In the genomic region with DNA sequence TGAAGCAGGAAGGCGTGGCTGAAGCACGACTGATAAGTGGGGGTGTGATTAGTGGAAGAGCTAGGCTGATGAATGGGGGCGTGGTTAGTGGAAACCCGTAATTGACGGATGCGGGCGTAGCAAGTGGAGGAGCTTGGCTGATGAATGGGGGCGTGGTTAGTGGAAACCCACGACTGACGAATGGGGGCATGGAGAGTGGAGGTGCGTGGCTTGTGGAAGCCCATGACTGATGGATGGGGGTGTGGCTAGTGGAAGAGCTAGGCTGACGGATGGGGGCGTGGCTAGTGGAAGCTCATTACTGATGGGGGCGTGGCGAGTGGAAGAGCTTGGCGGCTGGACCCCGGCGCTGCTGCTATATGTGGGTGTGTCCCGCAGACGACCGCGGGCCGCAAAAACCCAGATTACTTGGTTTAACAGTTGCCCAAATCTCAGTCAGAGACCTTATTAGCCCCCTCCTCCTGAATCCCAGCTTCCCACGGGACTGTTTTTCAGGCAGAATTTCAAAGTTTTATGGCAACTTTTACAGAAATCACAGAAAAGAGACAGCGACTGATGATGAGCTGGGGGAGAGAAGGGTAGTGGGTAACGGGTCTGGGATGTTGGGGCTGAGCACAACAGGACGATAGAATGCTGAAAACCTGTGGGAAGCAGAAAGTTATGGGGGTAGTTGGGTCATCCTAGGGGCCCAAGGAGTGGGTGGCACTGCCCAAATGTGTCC, we compare ENCODE assay signal across 1 cellular context.
A peak's percentile ranks its signal among the peaks of the same experiment; 100 is the strongest.
TF ChIP-seq lines count a peak whose summit lies in the region.

No MANE protein-coding gene starts in this region.

TF ChIP-seq in K562, 482 proteins besides CTCF, POLR2A, EP300 and RAD21 (continued from another document and continues in another):
- no peak for TF ChIP-seq CCNT2 (IDR thresholded peaks at IDR 0.05; ENCODE audit: borderline replicate concordance, extremely low read depth, insufficient read length, low read depth, low read length)
- TF ChIP-seq, protein P1, sequence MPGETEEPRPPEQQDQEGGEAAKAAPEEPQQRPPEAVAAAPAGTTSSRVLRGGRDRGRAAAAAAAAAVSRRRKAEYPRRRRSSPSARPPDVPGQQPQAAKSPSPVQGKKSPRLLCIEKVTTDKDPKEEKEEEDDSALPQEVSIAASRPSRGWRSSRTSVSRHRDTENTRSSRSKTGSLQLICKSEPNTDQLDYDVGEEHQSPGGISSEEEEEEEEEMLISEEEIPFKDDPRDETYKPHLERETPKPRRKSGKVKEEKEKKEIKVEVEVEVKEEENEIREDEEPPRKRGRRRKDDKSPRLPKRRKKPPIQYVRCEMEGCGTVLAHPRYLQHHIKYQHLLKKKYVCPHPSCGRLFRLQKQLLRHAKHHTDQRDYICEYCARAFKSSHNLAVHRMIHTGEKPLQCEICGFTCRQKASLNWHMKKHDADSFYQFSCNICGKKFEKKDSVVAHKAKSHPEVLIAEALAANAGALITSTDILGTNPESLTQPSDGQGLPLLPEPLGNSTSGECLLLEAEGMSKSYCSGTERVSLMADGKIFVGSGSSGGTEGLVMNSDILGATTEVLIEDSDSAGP (CRISPR knock-in tag; IDR thresholded peaks at IDR 0.05), result no peak
- TF ChIP-seq, protein P2, sequence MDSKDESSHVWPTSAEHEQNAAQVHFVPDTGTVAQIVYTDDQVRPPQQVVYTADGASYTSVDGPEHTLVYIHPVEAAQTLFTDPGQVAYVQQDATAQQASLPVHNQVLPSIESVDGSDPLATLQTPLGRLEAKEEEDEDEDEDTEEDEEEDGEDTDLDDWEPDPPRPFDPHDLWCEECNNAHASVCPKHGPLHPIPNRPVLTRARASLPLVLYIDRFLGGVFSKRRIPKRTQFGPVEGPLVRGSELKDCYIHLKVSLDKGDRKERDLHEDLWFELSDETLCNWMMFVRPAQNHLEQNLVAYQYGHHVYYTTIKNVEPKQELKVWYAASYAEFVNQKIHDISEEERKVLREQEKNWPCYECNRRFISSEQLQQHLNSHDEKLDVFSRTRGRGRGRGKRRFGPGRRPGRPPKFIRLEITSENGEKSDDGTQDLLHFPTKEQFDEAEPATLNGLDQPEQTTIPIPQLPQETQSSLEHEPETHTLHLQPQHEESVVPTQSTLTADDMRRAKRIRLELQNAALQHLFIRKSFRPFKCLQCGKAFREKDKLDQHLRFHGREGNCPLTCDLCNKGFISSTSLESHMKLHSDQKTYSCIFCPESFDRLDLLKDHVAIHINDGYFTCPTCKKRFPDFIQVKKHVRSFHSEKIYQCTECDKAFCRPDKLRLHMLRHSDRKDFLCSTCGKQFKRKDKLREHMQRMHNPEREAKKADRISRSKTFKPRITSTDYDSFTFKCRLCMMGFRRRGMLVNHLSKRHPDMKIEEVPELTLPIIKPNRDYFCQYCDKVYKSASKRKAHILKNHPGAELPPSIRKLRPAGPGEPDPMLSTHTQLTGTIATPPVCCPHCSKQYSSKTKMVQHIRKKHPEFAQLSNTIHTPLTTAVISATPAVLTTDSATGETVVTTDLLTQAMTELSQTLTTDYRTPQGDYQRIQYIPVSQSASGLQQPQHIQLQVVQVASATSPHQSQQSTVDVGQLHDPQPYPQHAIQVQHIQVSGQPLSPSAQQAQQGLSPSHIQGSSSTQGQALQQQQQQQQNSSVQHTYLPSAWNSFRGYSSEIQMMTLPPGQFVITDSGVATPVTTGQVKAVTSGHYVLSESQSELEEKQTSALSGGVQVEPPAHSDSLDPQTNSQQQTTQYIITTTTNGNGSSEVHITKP (IDR thresholded peaks at IDR 0.05; ENCODE audit: partially characterized antibody), result peak; percentile 49
- TF ChIP-seq, protein P3, sequence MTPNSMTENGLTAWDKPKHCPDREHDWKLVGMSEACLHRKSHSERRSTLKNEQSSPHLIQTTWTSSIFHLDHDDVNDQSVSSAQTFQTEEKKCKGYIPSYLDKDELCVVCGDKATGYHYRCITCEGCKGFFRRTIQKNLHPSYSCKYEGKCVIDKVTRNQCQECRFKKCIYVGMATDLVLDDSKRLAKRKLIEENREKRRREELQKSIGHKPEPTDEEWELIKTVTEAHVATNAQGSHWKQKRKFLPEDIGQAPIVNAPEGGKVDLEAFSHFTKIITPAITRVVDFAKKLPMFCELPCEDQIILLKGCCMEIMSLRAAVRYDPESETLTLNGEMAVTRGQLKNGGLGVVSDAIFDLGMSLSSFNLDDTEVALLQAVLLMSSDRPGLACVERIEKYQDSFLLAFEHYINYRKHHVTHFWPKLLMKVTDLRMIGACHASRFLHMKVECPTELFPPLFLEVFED (CRISPR knock-in tag; conservative IDR thresholded peaks at IDR 0.05), result 0 out of 2 replicates have a peak, but pooled peaks have one; percentile 27
- TF ChIP-seq ATF1 (CRISPR knock-in tag; IDR thresholded peaks at IDR 0.05), result no peak
- TF ChIP-seq ATF1 (tag; IDR thresholded peaks at IDR 0.05), result peak; percentile 85
- TF ChIP-seq TAL1 (IDR thresholded peaks at IDR 0.05), result no peak
- TF ChIP-seq ZNF197 (CRISPR knock-in tag; IDR thresholded peaks at IDR 0.05; ENCODE audit: low read depth), result no peak
- TF ChIP-seq ZNF232 (CRISPR knock-in tag; IDR thresholded peaks at IDR 0.05), result no peak
- TF ChIP-seq, protein P4, sequence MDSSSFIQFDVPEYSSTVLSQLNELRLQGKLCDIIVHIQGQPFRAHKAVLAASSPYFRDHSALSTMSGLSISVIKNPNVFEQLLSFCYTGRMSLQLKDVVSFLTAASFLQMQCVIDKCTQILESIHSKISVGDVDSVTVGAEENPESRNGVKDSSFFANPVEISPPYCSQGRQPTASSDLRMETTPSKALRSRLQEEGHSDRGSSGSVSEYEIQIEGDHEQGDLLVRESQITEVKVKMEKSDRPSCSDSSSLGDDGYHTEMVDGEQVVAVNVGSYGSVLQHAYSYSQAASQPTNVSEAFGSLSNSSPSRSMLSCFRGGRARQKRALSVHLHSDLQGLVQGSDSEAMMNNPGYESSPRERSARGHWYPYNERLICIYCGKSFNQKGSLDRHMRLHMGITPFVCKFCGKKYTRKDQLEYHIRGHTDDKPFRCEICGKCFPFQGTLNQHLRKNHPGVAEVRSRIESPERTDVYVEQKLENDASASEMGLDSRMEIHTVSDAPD (CRISPR knock-in tag; IDR thresholded peaks at IDR 0.05), result no peak
- TF ChIP-seq HDAC1 (IDR thresholded peaks at IDR 0.05), result peak in 1 of 2 experiments; percentile 16; a peak in 1 of 4 replicates
- TF ChIP-seq THRAP3 (IDR thresholded peaks at IDR 0.05; ENCODE audit: borderline replicate concordance), result no peak
- TF ChIP-seq, protein P5, sequence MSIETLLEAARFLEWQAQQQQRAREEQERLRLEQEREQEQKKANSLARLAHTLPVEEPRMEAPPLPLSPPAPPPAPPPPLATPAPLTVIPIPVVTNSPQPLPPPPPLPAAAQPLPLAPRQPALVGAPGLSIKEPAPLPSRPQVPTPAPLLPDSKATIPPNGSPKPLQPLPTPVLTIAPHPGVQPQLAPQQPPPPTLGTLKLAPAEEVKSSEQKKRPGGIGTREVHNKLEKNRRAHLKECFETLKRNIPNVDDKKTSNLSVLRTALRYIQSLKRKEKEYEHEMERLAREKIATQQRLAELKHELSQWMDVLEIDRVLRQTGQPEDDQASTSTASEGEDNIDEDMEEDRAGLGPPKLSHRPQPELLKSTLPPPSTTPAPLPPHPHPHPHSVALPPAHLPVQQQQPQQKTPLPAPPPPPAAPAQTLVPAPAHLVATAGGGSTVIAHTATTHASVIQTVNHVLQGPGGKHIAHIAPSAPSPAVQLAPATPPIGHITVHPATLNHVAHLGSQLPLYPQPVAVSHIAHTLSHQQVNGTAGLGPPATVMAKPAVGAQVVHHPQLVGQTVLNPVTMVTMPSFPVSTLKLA (conservative IDR thresholded peaks at IDR 0.05), result peak in 1 of 2 experiments; percentile 78; a peak in 3 of 4 replicates
- no peak for TF ChIP-seq CBFB (CRISPR knock-in tag; IDR thresholded peaks at IDR 0.05)
- TF ChIP-seq, protein P6, sequence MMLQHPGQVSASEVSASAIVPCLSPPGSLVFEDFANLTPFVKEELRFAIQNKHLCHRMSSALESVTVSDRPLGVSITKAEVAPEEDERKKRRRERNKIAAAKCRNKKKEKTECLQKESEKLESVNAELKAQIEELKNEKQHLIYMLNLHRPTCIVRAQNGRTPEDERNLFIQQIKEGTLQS (IDR thresholded peaks at IDR 0.05), result no peak
- TF ChIP-seq, protein P6 (CRISPR knock-in tag; conservative IDR thresholded peaks at IDR 0.05), result no peak
- TF ChIP-seq FOS (IDR thresholded peaks at IDR 0.05; ENCODE audit: extremely low read depth, insufficient read length), result peak; percentile 27
- no peak for TF ChIP-seq EWSR1 (IDR thresholded peaks at IDR 0.05; ENCODE audit: borderline replicate concordance, low read depth, partially characterized antibody)
- TF ChIP-seq RBFOX2 (IDR thresholded peaks at IDR 0.05; ENCODE audit: low read depth, low read length), result no peak
- peak; percentile 15; the same call in 1 of the 2 replicates for TF ChIP-seq XRCC5 (IDR thresholded peaks at IDR 0.05; ENCODE audit: low read depth, low read length)
- peak; percentile 28 for TF ChIP-seq NEUROD1 (IDR thresholded peaks at IDR 0.05; ENCODE audit: borderline replicate concordance, low read depth, low read length, partially characterized antibody)
- no peak for TF ChIP-seq LCOR (CRISPR knock-in tag; IDR thresholded peaks at IDR 0.05)
- TF ChIP-seq BRD4 (IDR thresholded peaks at IDR 0.05), result no peak
- no peak for TF ChIP-seq TCF7L2 (IDR thresholded peaks at IDR 0.05; ENCODE audit: low read depth, low read length)
- peak; percentile 23 for TF ChIP-seq TBP (optimal IDR thresholded peaks at IDR 0.05; ENCODE audit: low read depth, low read length)
- TF ChIP-seq, protein P7, sequence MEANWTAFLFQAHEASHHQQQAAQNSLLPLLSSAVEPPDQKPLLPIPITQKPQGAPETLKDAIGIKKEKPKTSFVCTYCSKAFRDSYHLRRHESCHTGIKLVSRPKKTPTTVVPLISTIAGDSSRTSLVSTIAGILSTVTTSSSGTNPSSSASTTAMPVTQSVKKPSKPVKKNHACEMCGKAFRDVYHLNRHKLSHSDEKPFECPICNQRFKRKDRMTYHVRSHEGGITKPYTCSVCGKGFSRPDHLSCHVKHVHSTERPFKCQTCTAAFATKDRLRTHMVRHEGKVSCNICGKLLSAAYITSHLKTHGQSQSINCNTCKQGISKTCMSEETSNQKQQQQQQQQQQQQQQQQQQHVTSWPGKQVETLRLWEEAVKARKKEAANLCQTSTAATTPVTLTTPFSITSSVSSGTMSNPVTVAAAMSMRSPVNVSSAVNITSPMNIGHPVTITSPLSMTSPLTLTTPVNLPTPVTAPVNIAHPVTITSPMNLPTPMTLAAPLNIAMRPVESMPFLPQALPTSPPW (CRISPR knock-in tag; IDR thresholded peaks at IDR 0.05), result 0 out of 2 replicates have a peak, but pooled peaks have one; percentile 33
- TF ChIP-seq ZNF316 (IDR thresholded peaks at IDR 0.05), result no peak
- no peak for TF ChIP-seq KHSRP (IDR thresholded peaks at IDR 0.05)
- no peak for TF ChIP-seq ZNF507 (tag; conservative IDR thresholded peaks at IDR 0.05)
- TF ChIP-seq BDP1 (IDR thresholded peaks at IDR 0.05; ENCODE audit: insufficient read depth, insufficient read length), result no peak
- TF ChIP-seq CTBP1 (IDR thresholded peaks at IDR 0.05; ENCODE audit: borderline replicate concordance), result peak; percentile 60; the same call in 1 of the 2 replicates
- TF ChIP-seq CREB1 (IDR thresholded peaks at IDR 0.05), result 0 out of 2 replicates have a peak, but pooled peaks have one; percentile 7
- TF ChIP-seq CREB1 (CRISPR knock-in tag; IDR thresholded peaks at IDR 0.05), result peak; percentile 61; the same call in 1 of the 2 replicates
- TF ChIP-seq, protein P8, sequence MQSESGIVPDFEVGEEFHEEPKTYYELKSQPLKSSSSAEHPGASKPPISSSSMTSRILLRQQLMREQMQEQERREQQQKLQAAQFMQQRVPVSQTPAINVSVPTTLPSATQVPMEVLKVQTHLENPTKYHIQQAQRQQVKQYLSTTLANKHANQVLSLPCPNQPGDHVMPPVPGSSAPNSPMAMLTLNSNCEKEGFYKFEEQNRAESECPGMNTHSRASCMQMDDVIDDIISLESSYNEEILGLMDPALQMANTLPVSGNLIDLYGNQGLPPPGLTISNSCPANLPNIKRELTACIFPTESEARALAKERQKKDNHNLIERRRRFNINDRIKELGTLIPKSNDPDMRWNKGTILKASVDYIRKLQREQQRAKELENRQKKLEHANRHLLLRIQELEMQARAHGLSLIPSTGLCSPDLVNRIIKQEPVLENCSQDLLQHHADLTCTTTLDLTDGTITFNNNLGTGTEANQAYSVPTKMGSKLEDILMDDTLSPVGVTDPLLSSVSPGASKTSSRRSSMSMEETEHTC (IDR thresholded peaks at IDR 0.05), result no peak
- TF ChIP-seq SAP30 (IDR thresholded peaks at IDR 0.05; ENCODE audit: borderline replicate concordance, insufficient read depth, low read depth, low read length, poor library complexity, severe bottlenecking), result peak; percentile 7
- TF ChIP-seq ILF3 (IDR thresholded peaks at IDR 0.05; ENCODE audit: borderline replicate concordance), result no peak
- no peak for TF ChIP-seq NR3C1 (CRISPR knock-in tag; IDR thresholded peaks at IDR 0.05)
- TF ChIP-seq, protein P9, sequence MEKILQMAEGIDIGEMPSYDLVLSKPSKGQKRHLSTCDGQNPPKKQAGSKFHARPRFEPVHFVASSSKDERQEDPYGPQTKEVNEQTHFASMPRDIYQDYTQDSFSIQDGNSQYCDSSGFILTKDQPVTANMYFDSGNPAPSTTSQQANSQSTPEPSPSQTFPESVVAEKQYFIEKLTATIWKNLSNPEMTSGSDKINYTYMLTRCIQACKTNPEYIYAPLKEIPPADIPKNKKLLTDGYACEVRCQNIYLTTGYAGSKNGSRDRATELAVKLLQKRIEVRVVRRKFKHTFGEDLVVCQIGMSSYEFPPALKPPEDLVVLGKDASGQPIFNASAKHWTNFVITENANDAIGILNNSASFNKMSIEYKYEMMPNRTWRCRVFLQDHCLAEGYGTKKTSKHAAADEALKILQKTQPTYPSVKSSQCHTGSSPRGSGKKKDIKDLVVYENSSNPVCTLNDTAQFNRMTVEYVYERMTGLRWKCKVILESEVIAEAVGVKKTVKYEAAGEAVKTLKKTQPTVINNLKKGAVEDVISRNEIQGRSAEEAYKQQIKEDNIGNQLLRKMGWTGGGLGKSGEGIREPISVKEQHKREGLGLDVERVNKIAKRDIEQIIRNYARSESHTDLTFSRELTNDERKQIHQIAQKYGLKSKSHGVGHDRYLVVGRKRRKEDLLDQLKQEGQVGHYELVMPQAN (IDR thresholded peaks at IDR 0.05; ENCODE audit: borderline replicate concordance), result peak; percentile 35; the same call in 1 of the 2 replicates
- no peak for TF ChIP-seq NFXL1 (CRISPR knock-in tag; IDR thresholded peaks at IDR 0.05)
- TF ChIP-seq NRF1 (conservative IDR thresholded peaks at IDR 0.05 in 1 of 2, IDR thresholded peaks at IDR 0.05 in 1 of 2), result peak; percentile 72 to 75
- TF ChIP-seq RBM39 (optimal IDR thresholded peaks at IDR 0.05; ENCODE audit: low read depth, low read length), result no peak
- TF ChIP-seq NFYB (IDR thresholded peaks at IDR 0.05; ENCODE audit: extremely low read depth, insufficient read length), result peak; percentile 56
- TF ChIP-seq, protein P10, sequence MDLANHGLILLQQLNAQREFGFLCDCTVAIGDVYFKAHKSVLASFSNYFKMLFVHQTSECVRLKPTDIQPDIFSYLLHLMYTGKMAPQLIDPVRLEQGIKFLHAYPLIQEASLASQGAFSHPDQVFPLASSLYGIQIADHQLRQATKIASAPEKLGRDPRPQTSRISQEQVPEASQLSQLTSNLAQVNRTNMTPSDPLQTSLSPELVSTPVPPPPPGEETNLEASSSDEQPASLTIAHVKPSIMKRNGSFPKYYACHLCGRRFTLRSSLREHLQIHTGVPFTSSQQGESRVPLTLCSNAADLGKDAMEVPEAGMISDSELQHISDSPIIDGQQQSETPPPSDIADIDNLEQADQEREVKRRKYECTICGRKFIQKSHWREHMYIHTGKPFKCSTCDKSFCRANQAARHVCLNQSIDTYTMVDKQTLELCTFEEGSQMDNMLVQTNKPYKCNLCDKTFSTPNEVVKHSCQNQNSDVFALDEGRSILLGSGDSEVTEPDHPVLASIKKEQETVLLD (IDR thresholded peaks at IDR 0.05), result peak; percentile 81; the same call in 1 of the 2 replicates
- TF ChIP-seq GTF2A2 (tag; IDR thresholded peaks at IDR 0.05), result no peak
- TF ChIP-seq ZEB2 (IDR thresholded peaks at IDR 0.05), result no peak
